8 cellular contexts compared by ENCODE assay signal in genomic region chr6:164113637-164114036, GRCh38.
"Had no signal": no experiment of that assay in that cellular context is flagged by ENCODE, and none has a peak within 500 bp of the region (broad histone marks: within the 10 kb centered on the region; RNA-seq: fewer than 3 reads in every experiment).

No MANE protein-coding gene starts in this region.

- H3K9ac ChIP-seq: GM23248 had no signal

- H3K4me1 ChIP-seq: HAP-1 had no signal

- H3K36me3 ChIP-seq: HAP-1 had no signal

- H3K27ac Mint-ChIP-seq: HFFc6, IgD-negative memory B cell had no signal

- H3K4me1 Mint-ChIP-seq: IgD-negative memory B cell had no signal

- H3K36me3 Mint-ChIP-seq: IgD-negative memory B cell had no signal

- H3K4me3 Mint-ChIP-seq: HFFc6, IgD-negative memory B cell had no signal

- DNase-seq: GM23248, GOT3, H7, HFFc6, KBM-7 had no signal

- H3K27ac ChIP-seq: GM23248 had no signal

- ATAC-seq: HCT116 had no signal

- H3K4me3 ChIP-seq: GM23248, HAP-1 had no signal
